15 cellular contexts compared by ENCODE assay signal in genomic region chr6:143507358-143508145, GRCh38. TPM values are rescaled to one million over a fixed set of nuclear protein-coding genes. Genes with fewer than 3 reads are reported as not detected.
A peak's percentile ranks its signal among the peaks of the same experiment; 100 is the strongest.
DNase-seq lines count a peak whose midpoint lies in the region; ATAC-seq, FAIRE-seq and TF ChIP-seq lines count a peak whose summit lies in the region.
"Had no signal": no experiment of that assay in that cellular context is flagged by ENCODE, and none has a peak within 500 bp of the region (broad histone marks: within the 10 kb centered on the region; RNA-seq: fewer than 3 reads in every experiment).

No MANE protein-coding gene starts in this region.

- H3K4me2 ChIP-seq in OCI-LY3 (ENCODE audit: low read length) = peak overlapping the region; percentile 73
- no peak overlapping the region for H3K4me2 ChIP-seq in mesendoderm (ENCODE audit: low read length)
- H3K4me2 ChIP-seq in trophoblast cell (ENCODE audit: low read length) = no peak overlapping the region

- H3K4me1 ChIP-seq in OCI-LY3 (ENCODE audit: low read length) (peaks cover 56% of the 10 kb centered on the region), kidney (ENCODE audit: control insufficient read depth in 1 of 2, insufficient read depth in 1 of 2, low read depth in 1 of 2, low read length in 2 of 2) (peaks cover 4 to 8% of the 10 kb centered on the region in 2 donors), mesendoderm (ENCODE audit: control insufficient read depth, low read depth, low read length) (no peaks in the 10 kb centered on the region), trophoblast cell (ENCODE audit: control insufficient read depth in 1 of 2, insufficient read depth in 2 of 2, low read length in 2 of 2) (peaks cover 5 to 10% of the 10 kb centered on the region in 2 experiments)

- no peaks in the 10 kb centered on the region for H4K20me1 ChIP-seq in OCI-LY3 (ENCODE audit: insufficient read depth, low read length)

- H2AFZ ChIP-seq in OCI-LY3 (ENCODE audit: low read depth, low read length) (no peak overlapping the region), trophoblast cell (ENCODE audit: insufficient read depth, low read length, poor library complexity) (no peak overlapping the region)

- H3K27me3 ChIP-seq in OCI-LY3 (ENCODE audit: low read depth, low read length) (no peaks in the 10 kb centered on the region), mesendoderm (ENCODE audit: insufficient read depth, low read length, poor library complexity) (no peaks in the 10 kb centered on the region), trophoblast cell (ENCODE audit: insufficient read depth, low read length) (no peaks in the 10 kb centered on the region)
- H3K27me3 ChIP-seq: tibial artery had no signal

- H3K27ac ChIP-seq in OCI-LY3 (ENCODE audit: low read length) (peak overlapping the region; percentile 66), kidney (ENCODE audit: low read depth in 2 of 2, low read length in 2 of 2) (no peak overlapping the region), mesendoderm (ENCODE audit: low read depth, low read length) (no peak overlapping the region), trophoblast cell (ENCODE audit: low read depth, low read length) (no peak overlapping the region)
- H3K27ac ChIP-seq: tibial artery had no signal

- H3K79me2 ChIP-seq in OCI-LY3 (ENCODE audit: low read length) = peaks cover 21% of the 10 kb centered on the region
- no peaks in the 10 kb centered on the region for H3K79me2 ChIP-seq in mesendoderm (ENCODE audit: control insufficient read depth, insufficient read depth, low read length)
- H3K79me2 ChIP-seq in trophoblast cell (ENCODE audit: control insufficient read depth, insufficient read depth, low read length, poor library complexity) = peaks cover 4% of the 10 kb centered on the region

- ATAC-seq in GM19372 (IDR thresholded peaks at IDR 0.05; ENCODE audit: low read depth, unreplicated experiment) = peak; percentile 31
- peak; percentile 52 for ATAC-seq in HG02763 (IDR thresholded peaks at IDR 0.05; ENCODE audit: unreplicated experiment)
- ATAC-seq in HG03432 (IDR thresholded peaks at IDR 0.05; ENCODE audit: unreplicated experiment) = no peak
- ATAC-seq: activated CD8-positive, alpha-beta T cell treated with anti-CD3 and anti-CD28 coated beads, Interleukin-2, amount 10 ng/mL, durations not matched to agents 7 days and 5 days; natural killer cell treated with Interleukin-12 subunit alpha and Interleukin-12 subunit beta and Interleukin-15 and Interleukin-18, amount 100 ng/mL, for 72 hours had no signal

- TF ChIP-seq CTCF in OCI-LY3 (IDR thresholded peaks at IDR 0.05; ENCODE audit: low read depth, low read length) (no peak), kidney (IDR thresholded peaks at IDR 0.05; ENCODE audit: borderline replicate concordance, extremely low read depth, insufficient read depth) (no peak)

- no peak overlapping the region for H3K14ac ChIP-seq in trophoblast cell (ENCODE audit: low read length)

- peak overlapping the region; percentile 33; the same call in 1 of the 2 replicates for H3K9ac ChIP-seq in OCI-LY3 (ENCODE audit: low read length)
- H3K9ac ChIP-seq in kidney (ENCODE audit: low read length in 2 of 2) = no peak overlapping the region
- no peak overlapping the region for H3K9ac ChIP-seq in mesendoderm (ENCODE audit: low read length)
- H3K9ac ChIP-seq in trophoblast cell (ENCODE audit: low read length) = no peak overlapping the region

- H3K9me3 ChIP-seq in OCI-LY3 (ENCODE audit: insufficient read depth, low read length) (no peaks in the 10 kb centered on the region), kidney (ENCODE audit: control insufficient read depth in 1 of 2, low read length in 2 of 2) (no peaks in the 10 kb centered on the region), trophoblast cell (ENCODE audit: insufficient read depth, low read depth, low read length) (no peaks in the 10 kb centered on the region)
- H3K9me3 ChIP-seq: tibial artery had no signal

- no peak overlapping the region for H2BK120ac ChIP-seq in mesendoderm (ENCODE audit: low read depth, low read length)
- no peak overlapping the region for H2BK120ac ChIP-seq in trophoblast cell (ENCODE audit: insufficient read depth, low read length, poor library complexity)

- H3K4me3 ChIP-seq in OCI-LY3 (ENCODE audit: low read length) = peak overlapping the region; percentile 35
- no peak overlapping the region for H3K4me3 ChIP-seq in kidney (ENCODE audit: low read length in 2 of 2)
- no peak overlapping the region for H3K4me3 ChIP-seq in mesendoderm (ENCODE audit: low read length)
- H3K4me3 ChIP-seq in trophoblast cell (ENCODE audit: low read depth, low read length) = no peak overlapping the region
- H3K4me3 ChIP-seq: tibial artery had no signal

- no peak for FAIRE-seq in kidney (lab: Jason Lieb, UNC)
- FAIRE-seq: colon had no signal

- H4K91ac ChIP-seq in trophoblast cell (ENCODE audit: low read depth, low read length) = no peak overlapping the region

- DNase-seq in EL = peak; percentile 49
- DNase-seq in kidney = no peak
- DNase-seq in mesendoderm = no peak
- DNase-seq in trophoblast cell = no peak
- DNase-seq: activated CD8-positive, alpha-beta T cell treated with anti-CD3 and anti-CD28 coated beads, Interleukin-2, amount 10 ng/mL, durations not matched to agents 7 days and 5 days; activated naive CD4-positive, alpha-beta T cell treated with anti-CD3 and anti-CD28 coated beads, Interleukin-2, amount 50 U/mL, for 16 hours; foreskin melanocyte; NCI-H2171; tibial artery had no signal

- no peaks in the 10 kb centered on the region for H3K79me1 ChIP-seq in mesendoderm (ENCODE audit: low read length)
- peaks cover 6% of the 10 kb centered on the region for H3K79me1 ChIP-seq in trophoblast cell (ENCODE audit: low read length)

- no peak overlapping the region for H3K23ac ChIP-seq in mesendoderm (ENCODE audit: low read length)
- H3K23ac ChIP-seq in trophoblast cell (ENCODE audit: low read length) = no peak overlapping the region

- no peak overlapping the region for H4K8ac ChIP-seq in mesendoderm (ENCODE audit: low read depth, low read length)
- no peak overlapping the region for H4K8ac ChIP-seq in trophoblast cell (ENCODE audit: low read depth, low read length)

- H3K36me3 ChIP-seq in OCI-LY3 (replicated peaks; ENCODE audit: low read depth, low read length) (peaks cover 17% of the 10 kb centered on the region), kidney (ENCODE audit: control insufficient read depth in 1 of 2, insufficient read depth in 2 of 2, low read length in 2 of 2) (peaks cover 8 to 17% of the 10 kb centered on the region in 2 donors), mesendoderm (ENCODE audit: control insufficient read depth, insufficient read depth, low read length) (peaks cover 3% of the 10 kb centered on the region), trophoblast cell (ENCODE audit: control insufficient read depth in 1 of 2, insufficient read depth in 2 of 2, low read length in 2 of 2) (peaks cover 0 to 7% of the 10 kb centered on the region in 2 experiments)

- intact Hi-C loops in kidney (cut with DNase I) = no loop called here

- H2BK15ac ChIP-seq in mesendoderm (replicated peaks; ENCODE audit: low read depth) = no peak overlapping the region

- no peak overlapping the region for H4K12ac ChIP-seq in trophoblast cell (ENCODE audit: low read depth, low read length)

- no peak overlapping the region for H4K5ac ChIP-seq in mesendoderm (ENCODE audit: low read length)

- H3K56ac ChIP-seq in mesendoderm (ENCODE audit: low read length) = no peak overlapping the region

- WGBS in mesendoderm (ENCODE audit: extremely low coverage, insufficient coverage, low lambda C conversion rate) = no CpG with 5 or more reads among the region's 6 CpGs
- no CpG with 5 or more reads among the region's 6 CpGs for WGBS in trophoblast cell (ENCODE audit: extremely low coverage, insufficient coverage, insufficient read length)

- H2BK5ac ChIP-seq in mesendoderm (ENCODE audit: low read length) = no peak overlapping the region
- no peak overlapping the region for H2BK5ac ChIP-seq in trophoblast cell (ENCODE audit: low read depth, low read length, poor library complexity)

- no peak overlapping the region for H3K18ac ChIP-seq in mesendoderm (ENCODE audit: low read length)
- no peak overlapping the region for H3K18ac ChIP-seq in trophoblast cell (ENCODE audit: low read length)

- H3K4ac ChIP-seq in mesendoderm (ENCODE audit: low read depth, low read length) (no peak overlapping the region), trophoblast cell (ENCODE audit: low read depth, low read length) (no peak overlapping the region)

- no peak overlapping the region for H2BK12ac ChIP-seq in trophoblast cell (ENCODE audit: low read length)

- H2AK5ac ChIP-seq in mesendoderm (ENCODE audit: low read length) (no peak overlapping the region), trophoblast cell (ENCODE audit: low read length) (no peak overlapping the region)

RNA-seq across cellular contexts. Expression of gene FUCA2, which starts 4.0 kb away (rescaled TPM):
- 68.6 TPM for total RNA-seq in kidney
- polyA plus RNA-seq in kidney (ENCODE audit: insufficient read depth, low read depth, low replicate concordance) = 73.4 TPM
- polyA plus RNA-seq in mesendoderm (2013, experiment 1 of 2) = 29.0 TPM
- polyA plus RNA-seq in mesendoderm (2013, experiment 2 of 2) = 30.0 TPM
- 35.3 and 37.2 TPM in 2 replicates for polyA plus RNA-seq in trophoblast cell (2013)

RNA-seq across cellular contexts. Expression of gene PEX3, which starts 56.9 kb away (rescaled TPM):
- total RNA-seq in kidney = 28.6 TPM
- polyA plus RNA-seq in kidney (ENCODE audit: insufficient read depth, low read depth, low replicate concordance) = 31.7 TPM
- polyA plus RNA-seq in mesendoderm (2013, experiment 1 of 2) = 24.3 TPM
- polyA plus RNA-seq in mesendoderm (2013, experiment 2 of 2) = 24.9 TPM
- 19.4 and 21.5 TPM in 2 replicates for polyA plus RNA-seq in trophoblast cell (2013)

RNA-seq across cellular contexts. Expression of gene ADAT2, which starts 57.1 kb away (rescaled TPM):
- total RNA-seq in kidney = 6.9 TPM
- 4.6 TPM for polyA plus RNA-seq in kidney (ENCODE audit: insufficient read depth, low read depth, low replicate concordance)
- polyA plus RNA-seq in mesendoderm (2013, experiment 1 of 2) = 5.4 TPM
- polyA plus RNA-seq in mesendoderm (2013, experiment 2 of 2) = 4.4 TPM
- polyA plus RNA-seq in trophoblast cell (2013) = 1.3 and 1.6 TPM in 2 replicates
